In the genomic region with DNA sequence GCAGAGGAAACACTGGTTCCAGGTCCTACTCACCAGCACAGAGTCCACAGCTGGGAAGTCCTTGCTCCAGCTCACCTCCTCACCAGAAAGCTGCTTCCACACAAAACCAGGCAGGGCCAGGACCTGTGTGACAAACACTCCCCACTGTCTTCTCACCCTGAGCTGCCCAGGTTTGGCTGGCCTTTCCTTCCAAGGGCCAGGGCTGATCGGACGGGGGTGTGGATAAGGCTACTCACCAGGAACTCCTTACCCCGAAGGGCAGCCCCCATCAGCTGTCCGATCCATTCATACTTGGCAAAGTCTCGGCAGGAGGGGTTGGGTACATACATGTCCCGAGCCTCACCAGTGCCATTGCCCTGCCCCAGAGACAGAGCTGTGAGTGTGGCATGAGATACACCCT, we compare ENCODE assay signal across 24 cellular contexts.
"Had no signal": no experiment of that assay in that cellular context is flagged by ENCODE, and none has a peak within 500 bp of the region (broad histone marks: within the 10 kb centered on the region; RNA-seq: fewer than 3 reads in every experiment).

No MANE protein-coding gene starts in this region.

- H3K9ac ChIP-seq: neural progenitor cell had no signal

- H3K27ac ChIP-seq: colonic mucosa, esophagus muscularis mucosa, foreskin keratinocyte, gastroesophageal sphincter, heart left ventricle, hepatocyte, left lung, neural progenitor cell, ovary, psoas muscle, skin epidermis, spleen, thyroid gland had no signal

- H3K4me1 ChIP-seq: foreskin keratinocyte, neural progenitor cell had no signal

- DNase-seq: colonic mucosa; effector CD8-positive, alpha-beta T cell; endodermal cell; foreskin keratinocyte; heart left ventricle; kidney; left lung; mesendoderm; midbrain; ovary; psoas muscle; right cardiac atrium; spleen; stimulated activated CD4-positive, alpha-beta T cell treated with anti-CD3 and anti-CD28 coated beads, Interleukin-4, amount 100 ng/mL, for 4 hours; stimulated activated naive CD4-positive, alpha-beta T cell; stimulated activated naive CD8-positive, alpha-beta T cell treated with anti-CD3 and anti-CD28 coated beads, Interleukin-15, amount 100 ng/mL, for 72 hours; thyroid gland; trophoblast cell had no signal

- H3K27me3 ChIP-seq: colonic mucosa, esophagus muscularis mucosa, foreskin keratinocyte, gastroesophageal sphincter, heart left ventricle, hepatocyte, left lung, ovary, spleen, thyroid gland had no signal

- H2AFZ ChIP-seq: hepatocyte, neural progenitor cell had no signal

- H3K4me3 ChIP-seq: colonic mucosa, esophagus muscularis mucosa, gastroesophageal sphincter, heart left ventricle, hepatocyte, left lung, neural progenitor cell, ovary, psoas muscle, skin epidermis, spleen, thyroid gland had no signal

- H3K36me3 ChIP-seq: neural progenitor cell had no signal

- H3K9me3 ChIP-seq: colonic mucosa, esophagus muscularis mucosa, gastroesophageal sphincter, heart left ventricle, left lung, ovary, psoas muscle, spleen, thyroid gland had no signal

- FAIRE-seq: endothelial cell of umbilical vein, kidney had no signal

- H3K4me2 ChIP-seq: hepatocyte, neural progenitor cell had no signal
